ENCODE assay signal across 2 cellular contexts in the genomic region with DNA sequence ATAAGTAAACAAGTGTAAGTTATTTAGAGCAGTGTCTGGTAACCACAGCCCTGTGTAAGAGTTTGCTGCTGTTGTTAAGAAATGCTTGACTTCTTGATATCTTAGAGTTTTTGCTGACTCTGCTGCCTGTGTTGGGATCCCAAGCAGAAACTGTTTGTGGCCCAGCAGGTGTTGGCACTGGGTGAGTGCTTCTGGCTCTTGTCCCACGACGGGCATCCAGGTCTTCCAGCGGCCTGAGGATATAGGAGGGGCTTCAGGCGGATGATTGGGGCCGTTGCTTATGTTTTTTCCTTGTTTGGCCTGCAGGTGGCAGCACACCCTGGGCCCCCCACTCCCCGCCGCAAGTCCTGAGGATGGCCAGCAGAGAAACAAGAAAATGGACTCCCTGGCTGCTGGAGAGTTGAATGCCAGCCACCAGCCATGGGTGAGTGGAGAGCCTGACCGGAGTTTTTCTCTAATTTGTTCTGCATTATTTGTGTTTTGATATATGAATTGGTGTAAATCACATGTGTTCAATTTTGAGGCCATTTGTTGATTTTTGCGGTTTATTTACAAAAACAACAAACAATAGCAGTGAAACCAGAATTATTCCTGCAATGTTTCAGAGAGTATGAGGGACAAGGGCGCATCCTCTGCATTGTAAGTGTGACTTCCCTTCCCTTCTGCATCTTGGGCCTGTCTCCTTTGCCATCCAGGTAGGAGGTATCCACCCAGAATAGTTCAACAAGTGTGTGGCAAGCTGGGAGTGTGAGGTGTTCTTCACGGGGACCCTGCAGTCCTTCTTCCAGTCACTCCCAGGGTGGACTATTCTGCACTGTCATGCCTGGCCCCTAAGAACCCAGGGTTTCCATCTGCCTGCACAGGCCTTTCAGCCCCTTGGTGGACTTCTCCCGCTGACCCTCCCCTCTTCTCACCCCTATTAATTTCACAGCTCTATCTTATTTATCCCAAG.
TF ChIP-seq lines count a peak whose summit lies in the region.

No MANE protein-coding gene starts in this region.

TF ChIP-seq in IMR-90, 13 proteins besides CTCF, POLR2A, EP300 and RAD21 (continued from another document):
- peak; percentile 91 for TF ChIP-seq SMC3 (IDR thresholded peaks at IDR 0.05; ENCODE audit: low read depth, low read length)
- TF ChIP-seq MAFK (IDR thresholded peaks at IDR 0.05; ENCODE audit: low read depth, low read length): peak; percentile 67
- TF ChIP-seq MAZ (IDR thresholded peaks at IDR 0.05; ENCODE audit: borderline replicate concordance, low read depth, low read length): peak; percentile 84; the same call in 1 of the 2 replicates

TF ChIP-seq in PFSK-1, 5 proteins besides CTCF, POLR2A, EP300 and RAD21 (continued from another document):
- TF ChIP-seq REST (IDR thresholded peaks at IDR 0.05; ENCODE audit: insufficient read depth in 1 of 2, low read depth in 2 of 2, low read length in 2 of 2) (no peak), SIN3A (IDR thresholded peaks at IDR 0.05; ENCODE audit: borderline replicate concordance, insufficient read depth, low read length) (no peak), TAF1 (IDR thresholded peaks at IDR 0.05; ENCODE audit: borderline replicate concordance, insufficient read depth, low read length) (no peak)
TF ChIP-seq in PFSK-1: peak in this region for 1.
